Comparison of ENCODE assay signal across 1 cellular context in genomic region chr3:80767599-80767998, GRCh38.
TF ChIP-seq lines count a peak whose summit lies in the region.

No MANE protein-coding gene starts in this region.

TF ChIP-seq in endothelial cell of umbilical vein, 7 proteins besides CTCF, POLR2A, EP300 and RAD21 (continued from another document):
- TF ChIP-seq GATA2 (IDR thresholded peaks at IDR 0.05; ENCODE audit: insufficient read depth, insufficient read length, low read depth, low read length) (no peak), EZH2 (IDR thresholded peaks at IDR 0.05; ENCODE audit: borderline replicate concordance, low read depth, low read length, severe bottlenecking) (no peak), MYC (IDR thresholded peaks at IDR 0.05; ENCODE audit: low read depth, low read length) (no peak), POLR2AphosphoS5 (IDR thresholded peaks at IDR 0.05; ENCODE audit: insufficient read depth, low read depth, low read length) (no peak), MAX (IDR thresholded peaks at IDR 0.05; ENCODE audit: insufficient read depth, insufficient read length) (no peak)
